In genomic region chr19:18329035-18329376, GRCh38 we compare ENCODE assay signal across 10 cellular contexts. TPM values are rescaled to one million over a fixed set of nuclear protein-coding genes. Genes with fewer than 3 reads are reported as not detected.
DNase-seq lines count a peak whose midpoint lies in the region; ATAC-seq and TF ChIP-seq lines count a peak whose summit lies in the region.
"Had no signal": no experiment of that assay in that cellular context is flagged by ENCODE, and none has a peak within 500 bp of the region (broad histone marks: within the 10 kb centered on the region; RNA-seq: fewer than 3 reads in every experiment).

No MANE protein-coding gene starts in this region.

- peak overlapping the region; percentile 56 for H3K4me3 Mint-ChIP-seq in endodermal cell

- no peak for ATAC-seq in GM18870 (IDR thresholded peaks at IDR 0.05; ENCODE audit: unreplicated experiment)

- no peaks in the 10 kb centered on the region for H3K36me3 ChIP-seq in BE2C
- no peaks in the 10 kb centered on the region for H3K36me3 ChIP-seq in MG63
- no peaks in the 10 kb centered on the region for H3K36me3 ChIP-seq in endodermal cell (ENCODE audit: control insufficient read depth, insufficient read depth, low read length)
- H3K36me3 ChIP-seq in neuron (ENCODE audit: insufficient read depth, low read length) = no peaks in the 10 kb centered on the region

- WGBS in endodermal cell (ENCODE audit: insufficient coverage in 1 of 2, insufficient read length in 1 of 2), 2 experiments = 92 to 98% methylated on average over 4 to 6 of the region's 6 CpGs

- H3K4me1 ChIP-seq in BE2C (no peaks in the 10 kb centered on the region), endodermal cell (ENCODE audit: control insufficient read depth, insufficient read depth, low read length) (no peaks in the 10 kb centered on the region), neuron (ENCODE audit: insufficient read depth, low read length) (peaks cover 7% of the 10 kb centered on the region)

- H3K27ac ChIP-seq in endodermal cell (ENCODE audit: low read depth, low read length) = peak overlapping the region; percentile 58
- H3K27ac ChIP-seq: HL-60 had no signal

- H3K4me1 Mint-ChIP-seq in endodermal cell = peaks cover 12% of the 10 kb centered on the region

- TF ChIP-seq CTCF in BE2C (IDR thresholded peaks at IDR 0.05; ENCODE audit: low read depth, low read length) (no peak), endodermal cell (conservative IDR thresholded peaks at IDR 0.05) (no peak), GM10248 (IDR thresholded peaks at IDR 0.05; ENCODE audit: control extremely low read depth, extremely low read depth, low read depth, missing control alignments) (no peak)

- H2AFZ ChIP-seq in neuron (ENCODE audit: low read depth, low read length) = peak overlapping the region; percentile 66

- H3K27me3 Mint-ChIP-seq in endodermal cell (ENCODE audit: insufficient read depth) = no peaks in the 10 kb centered on the region

- H3K4me3 ChIP-seq in BE2C (ENCODE audit: low read depth, low read length) = peak overlapping the region; percentile 46
- peak overlapping the region; percentile 29 for H3K4me3 ChIP-seq in MG63
- H3K4me3 ChIP-seq in endodermal cell (ENCODE audit: low read length) = peak overlapping the region; percentile 86
- H3K4me3 ChIP-seq in neuron (ENCODE audit: low read length) = peak overlapping the region; percentile 43

- H3K36me3 Mint-ChIP-seq in endodermal cell (ENCODE audit: low read depth) = no peaks in the 10 kb centered on the region

- H3K27me3 ChIP-seq in BE2C (no peaks in the 10 kb centered on the region), MG63 (no peaks in the 10 kb centered on the region), endodermal cell (ENCODE audit: control insufficient read depth, insufficient read depth, low read length, poor library complexity, severe bottlenecking) (no peaks in the 10 kb centered on the region), neuron (ENCODE audit: insufficient read depth, low read length) (no peaks in the 10 kb centered on the region)

- DNase-seq in BE2C (no peak), MG63 (no peak), endodermal cell (no peak), amygdala (lab: John Stamatoyannopoulos, UW) (no peak), GM10248 (ENCODE audit: extremely low spot score) (no peak), GM03348 (ENCODE audit: low spot score) (no peak)

- no peaks in the 10 kb centered on the region for H3K9me3 Mint-ChIP-seq in endodermal cell

- CTCF ChIA-PET in GM10248 (lab: Yijun Ruan, JAX) = interaction anchor here (0.6 to 7.5 kb wide), 50 partner anchors 11 to 260 kb away, joined by 3 to 171 read pairs (median 4); partner anchors contain the start of genes JUND, PGPEP1 and SSBP4

- POLR2A ChIA-PET in GM10248 (lab: Yijun Ruan, JAX) = interaction anchor here (0.6 to 5.7 kb wide), 8 partner anchors 11 to 121 kb away, joined by 3 to 90 read pairs (median 5); partner anchors contain the start of genes JUND and SSBP4

- peak overlapping the region; percentile 38 for H3K9ac ChIP-seq in endodermal cell (ENCODE audit: extremely low read depth, low read length, poor library complexity, severe bottlenecking)

- H3K9me3 ChIP-seq in BE2C = no peaks in the 10 kb centered on the region
- no peaks in the 10 kb centered on the region for H3K9me3 ChIP-seq in MG63
- no peaks in the 10 kb centered on the region for H3K9me3 ChIP-seq in endodermal cell (ENCODE audit: control insufficient read depth, low read length)
- H3K9me3 ChIP-seq in neuron (ENCODE audit: low read length) = no peaks in the 10 kb centered on the region

- H3K27ac Mint-ChIP-seq in endodermal cell = peak overlapping the region; percentile 95

RNA-seq across cellular contexts. Expression of gene LSM4, which starts 6.1 kb away (rescaled TPM):
- polyA plus RNA-seq in BE2C (2012; ENCODE audit: insufficient read depth, insufficient read length, low read depth) = 534 TPM
- total RNA-seq in MG63 (2014; rRNA removed; shearing (Covaris generic); ENCODE audit: low replicate concordance) = 335 and 636 TPM in 2 replicates
- total RNA-seq in endodermal cell = 100 to 1,000 TPM; 252 to 276 TPM
- polyA plus RNA-seq in endodermal cell (2013, experiment 1 of 2) = 273 TPM
- polyA plus RNA-seq in endodermal cell (2013, experiment 2 of 2) = 240 TPM

RNA-seq across cellular contexts. Expression of gene PGPEP1, which starts 11.4 kb away (rescaled TPM):
- polyA plus RNA-seq in BE2C (2012; ENCODE audit: insufficient read depth, insufficient read length, low read depth) = 3.2 TPM
- total RNA-seq in MG63 (2014; rRNA removed; shearing (Covaris generic); ENCODE audit: low replicate concordance) = 5.5 and 11.2 TPM in 2 replicates
- total RNA-seq in endodermal cell = 1 to 10 TPM; 7.7 to 9.0 TPM
- 56.3 TPM for polyA plus RNA-seq in endodermal cell (2013, experiment 1 of 2)
- polyA plus RNA-seq in endodermal cell (2013, experiment 2 of 2) = 66.8 TPM

RNA-seq across cellular contexts. Expression of gene JUND, which starts 47.6 kb away (rescaled TPM):
- 386 TPM for polyA plus RNA-seq in BE2C (2012; ENCODE audit: insufficient read depth, insufficient read length, low read depth)
- 85.7 and 102 TPM in 2 replicates for total RNA-seq in MG63 (2014; rRNA removed; shearing (Covaris generic); ENCODE audit: low replicate concordance)
- total RNA-seq in endodermal cell = 100 to 1,000 TPM; 112 to 148 TPM
- polyA plus RNA-seq in endodermal cell (2013, experiment 1 of 2) = 255 TPM
- polyA plus RNA-seq in endodermal cell (2013, experiment 2 of 2) = 262 TPM

RNA-seq across cellular contexts. Expression of gene IQCN, which starts 54.8 kb away (rescaled TPM):
- 2.2 TPM for polyA plus RNA-seq in BE2C (2012; ENCODE audit: insufficient read depth, insufficient read length, low read depth)
- total RNA-seq in MG63 (2014; rRNA removed; shearing (Covaris generic); ENCODE audit: low replicate concordance) = 0.03 and 0.05 TPM in 2 replicates
- 1 to 10 TPM; 2.4 to 3.3 TPM for total RNA-seq in endodermal cell
- 3.2 TPM for polyA plus RNA-seq in endodermal cell (2013, experiment 1 of 2)
- 2.7 TPM for polyA plus RNA-seq in endodermal cell (2013, experiment 2 of 2)

RNA-seq across cellular contexts. Expression of gene GDF15, which starts 57.0 kb away (rescaled TPM):
- 492 TPM for polyA plus RNA-seq in BE2C (2012; ENCODE audit: insufficient read depth, insufficient read length, low read depth)
- total RNA-seq in MG63 (2014; rRNA removed; shearing (Covaris generic); ENCODE audit: low replicate concordance) = 2.3 and 13.1 TPM in 2 replicates
- total RNA-seq in endodermal cell = 1 to 10 TPM in 1 of 2 donors, under 1 TPM in 1; 0.90 to 2.2 TPM
- 15.5 TPM for polyA plus RNA-seq in endodermal cell (2013, experiment 1 of 2)
- 18.2 TPM for polyA plus RNA-seq in endodermal cell (2013, experiment 2 of 2)
- total RNA-seq: T-helper 2 cell treated with Interferon-gamma antibody and Interleukin-4, amounts not matched to agents 100 ng/mL and 5 ng/mL, for 36 hours had no signal

Comparison
In these comparisons a context has a peak if more than half of its experiments do, and no peak if none do; other contexts are left out.
1. H3K4me3 ChIP-seq: peak in every context shown above with its lines; median percentile 86 in endodermal cell; 46 in BE2C; 43 in neuron; 29 in MG63.